In genomic region chrX:104136241-104137019, GRCh38 we compare ENCODE assay signal across 1 cellular context.
A peak's percentile ranks its signal among the peaks of the same experiment; 100 is the strongest.
TF ChIP-seq lines count a peak whose summit lies in the region.

No MANE protein-coding gene starts in this region.

TF ChIP-seq in IMR-90, 13 proteins besides CTCF, POLR2A, EP300 and RAD21:
- TF ChIP-seq CHD1 (IDR thresholded peaks at IDR 0.05; ENCODE audit: low read depth, low read length) (no peak), MAFK (IDR thresholded peaks at IDR 0.05; ENCODE audit: low read depth, low read length) (no peak), CEBPB (IDR thresholded peaks at IDR 0.05; ENCODE audit: low read depth, low read length) (no peak), RFX5 (IDR thresholded peaks at IDR 0.05; ENCODE audit: low read depth, low read length) (no peak), FOS (IDR thresholded peaks at IDR 0.05; ENCODE audit: low read depth, low read length) (no peak), SMC3 (IDR thresholded peaks at IDR 0.05; ENCODE audit: low read depth, low read length) (peak; percentile 63), MAZ (IDR thresholded peaks at IDR 0.05; ENCODE audit: borderline replicate concordance, low read depth, low read length) (0 out of 2 replicates have a peak, but pooled peaks have one; percentile 24), NFE2L2 (IDR thresholded peaks at IDR 0.05; ENCODE audit: low read depth, low read length) (no peak), RCOR1 (IDR thresholded peaks at IDR 0.05; ENCODE audit: insufficient replicate concordance, low read length) (no peak), MXI1 (IDR thresholded peaks at IDR 0.05; ENCODE audit: borderline replicate concordance, low read depth, low read length) (no peak)
- TF ChIP-seq, protein P1, sequence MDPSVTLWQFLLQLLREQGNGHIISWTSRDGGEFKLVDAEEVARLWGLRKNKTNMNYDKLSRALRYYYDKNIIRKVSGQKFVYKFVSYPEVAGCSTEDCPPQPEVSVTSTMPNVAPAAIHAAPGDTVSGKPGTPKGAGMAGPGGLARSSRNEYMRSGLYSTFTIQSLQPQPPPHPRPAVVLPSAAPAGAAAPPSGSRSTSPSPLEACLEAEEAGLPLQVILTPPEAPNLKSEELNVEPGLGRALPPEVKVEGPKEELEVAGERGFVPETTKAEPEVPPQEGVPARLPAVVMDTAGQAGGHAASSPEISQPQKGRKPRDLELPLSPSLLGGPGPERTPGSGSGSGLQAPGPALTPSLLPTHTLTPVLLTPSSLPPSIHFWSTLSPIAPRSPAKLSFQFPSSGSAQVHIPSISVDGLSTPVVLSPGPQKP (IDR thresholded peaks at IDR 0.05; ENCODE audit: borderline replicate concordance, low read depth, low read length) = no peak
- TF ChIP-seq, protein P2, sequence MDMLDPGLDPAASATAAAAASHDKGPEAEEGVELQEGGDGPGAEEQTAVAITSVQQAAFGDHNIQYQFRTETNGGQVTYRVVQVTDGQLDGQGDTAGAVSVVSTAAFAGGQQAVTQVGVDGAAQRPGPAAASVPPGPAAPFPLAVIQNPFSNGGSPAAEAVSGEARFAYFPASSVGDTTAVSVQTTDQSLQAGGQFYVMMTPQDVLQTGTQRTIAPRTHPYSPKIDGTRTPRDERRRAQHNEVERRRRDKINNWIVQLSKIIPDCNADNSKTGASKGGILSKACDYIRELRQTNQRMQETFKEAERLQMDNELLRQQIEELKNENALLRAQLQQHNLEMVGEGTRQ (IDR thresholded peaks at IDR 0.05; ENCODE audit: low read depth, low read length) = no peak
TF ChIP-seq in IMR-90: peak in this region for 2.
